Comparison of ENCODE assay signal across 2 cellular contexts in the genomic region with DNA sequence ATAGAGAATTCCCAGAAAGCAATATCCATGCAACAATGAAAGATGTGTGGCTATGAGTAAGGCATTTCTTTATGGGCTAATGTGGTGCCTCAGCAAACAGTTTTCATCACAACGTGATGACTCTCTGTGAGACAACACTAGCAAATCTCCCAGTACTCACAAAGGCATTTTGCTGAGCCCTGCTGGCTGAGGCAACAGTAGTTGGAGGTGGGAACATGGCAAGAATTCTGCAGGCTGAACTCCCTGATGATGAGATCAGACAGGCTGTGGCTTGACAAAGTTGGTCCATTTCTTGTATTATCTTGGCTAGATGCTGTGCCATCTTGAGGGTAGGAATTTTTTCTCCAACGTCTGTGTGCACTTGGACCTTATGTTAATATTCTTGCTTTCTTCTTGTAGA.
TF ChIP-seq lines count a peak whose summit lies in the region.

No MANE protein-coding gene starts in this region.

TF ChIP-seq in H1, 55 proteins besides CTCF, POLR2A, EP300 and RAD21:
- TF ChIP-seq NANOG (IDR thresholded peaks at IDR 0.05; ENCODE audit: insufficient read depth, low read depth, low read length, poor library complexity, severe bottlenecking) (no peak), SRF (IDR thresholded peaks at IDR 0.05; ENCODE audit: low read depth, low read length) (no peak), BRCA1 (IDR thresholded peaks at IDR 0.05; ENCODE audit: low read depth, low read length) (no peak), CHD1 (IDR thresholded peaks at IDR 0.05; ENCODE audit: low read depth, low read length) (no peak), CBX5 (IDR thresholded peaks at IDR 0.05; ENCODE audit: low read depth, low read length) (no peak), BACH1 (IDR thresholded peaks at IDR 0.05; ENCODE audit: low read length) (no peak), CHD2 (IDR thresholded peaks at IDR 0.05; ENCODE audit: low read length) (no peak), TCF12 (IDR thresholded peaks at IDR 0.05; ENCODE audit: low read depth, low read length) (no peak)
- TF ChIP-seq, protein P1, sequence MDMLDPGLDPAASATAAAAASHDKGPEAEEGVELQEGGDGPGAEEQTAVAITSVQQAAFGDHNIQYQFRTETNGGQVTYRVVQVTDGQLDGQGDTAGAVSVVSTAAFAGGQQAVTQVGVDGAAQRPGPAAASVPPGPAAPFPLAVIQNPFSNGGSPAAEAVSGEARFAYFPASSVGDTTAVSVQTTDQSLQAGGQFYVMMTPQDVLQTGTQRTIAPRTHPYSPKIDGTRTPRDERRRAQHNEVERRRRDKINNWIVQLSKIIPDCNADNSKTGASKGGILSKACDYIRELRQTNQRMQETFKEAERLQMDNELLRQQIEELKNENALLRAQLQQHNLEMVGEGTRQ (IDR thresholded peaks at IDR 0.05; ENCODE audit: low read length): no peak

TF ChIP-seq in HepG2, 621 proteins besides CTCF, POLR2A, EP300 and RAD21:
- TF ChIP-seq RBM22 (optimal IDR thresholded peaks at IDR 0.05; ENCODE audit: low read length) (peak; percentile 83), DPF2 (CRISPR knock-in tag; IDR thresholded peaks at IDR 0.05; ENCODE audit: borderline replicate concordance, low read depth) (no peak), RBFOX2 (IDR thresholded peaks at IDR 0.05; ENCODE audit: low read depth, low read length) (peak; percentile 22; the same call in 1 of the 2 replicates), ZNF777 (CRISPR knock-in tag; IDR thresholded peaks at IDR 0.05) (no peak), DNMT1 (CRISPR knock-in tag; IDR thresholded peaks at IDR 0.05) (no peak)
- TF ChIP-seq, protein P2, sequence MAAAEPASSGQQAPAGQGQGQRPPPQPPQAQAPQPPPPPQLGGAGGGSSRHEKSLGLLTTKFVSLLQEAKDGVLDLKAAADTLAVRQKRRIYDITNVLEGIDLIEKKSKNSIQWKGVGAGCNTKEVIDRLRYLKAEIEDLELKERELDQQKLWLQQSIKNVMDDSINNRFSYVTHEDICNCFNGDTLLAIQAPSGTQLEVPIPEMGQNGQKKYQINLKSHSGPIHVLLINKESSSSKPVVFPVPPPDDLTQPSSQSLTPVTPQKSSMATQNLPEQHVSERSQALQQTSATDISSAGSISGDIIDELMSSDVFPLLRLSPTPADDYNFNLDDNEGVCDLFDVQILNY (CRISPR knock-in tag; conservative IDR thresholded peaks at IDR 0.05): no peak
- TF ChIP-seq, protein P3, sequence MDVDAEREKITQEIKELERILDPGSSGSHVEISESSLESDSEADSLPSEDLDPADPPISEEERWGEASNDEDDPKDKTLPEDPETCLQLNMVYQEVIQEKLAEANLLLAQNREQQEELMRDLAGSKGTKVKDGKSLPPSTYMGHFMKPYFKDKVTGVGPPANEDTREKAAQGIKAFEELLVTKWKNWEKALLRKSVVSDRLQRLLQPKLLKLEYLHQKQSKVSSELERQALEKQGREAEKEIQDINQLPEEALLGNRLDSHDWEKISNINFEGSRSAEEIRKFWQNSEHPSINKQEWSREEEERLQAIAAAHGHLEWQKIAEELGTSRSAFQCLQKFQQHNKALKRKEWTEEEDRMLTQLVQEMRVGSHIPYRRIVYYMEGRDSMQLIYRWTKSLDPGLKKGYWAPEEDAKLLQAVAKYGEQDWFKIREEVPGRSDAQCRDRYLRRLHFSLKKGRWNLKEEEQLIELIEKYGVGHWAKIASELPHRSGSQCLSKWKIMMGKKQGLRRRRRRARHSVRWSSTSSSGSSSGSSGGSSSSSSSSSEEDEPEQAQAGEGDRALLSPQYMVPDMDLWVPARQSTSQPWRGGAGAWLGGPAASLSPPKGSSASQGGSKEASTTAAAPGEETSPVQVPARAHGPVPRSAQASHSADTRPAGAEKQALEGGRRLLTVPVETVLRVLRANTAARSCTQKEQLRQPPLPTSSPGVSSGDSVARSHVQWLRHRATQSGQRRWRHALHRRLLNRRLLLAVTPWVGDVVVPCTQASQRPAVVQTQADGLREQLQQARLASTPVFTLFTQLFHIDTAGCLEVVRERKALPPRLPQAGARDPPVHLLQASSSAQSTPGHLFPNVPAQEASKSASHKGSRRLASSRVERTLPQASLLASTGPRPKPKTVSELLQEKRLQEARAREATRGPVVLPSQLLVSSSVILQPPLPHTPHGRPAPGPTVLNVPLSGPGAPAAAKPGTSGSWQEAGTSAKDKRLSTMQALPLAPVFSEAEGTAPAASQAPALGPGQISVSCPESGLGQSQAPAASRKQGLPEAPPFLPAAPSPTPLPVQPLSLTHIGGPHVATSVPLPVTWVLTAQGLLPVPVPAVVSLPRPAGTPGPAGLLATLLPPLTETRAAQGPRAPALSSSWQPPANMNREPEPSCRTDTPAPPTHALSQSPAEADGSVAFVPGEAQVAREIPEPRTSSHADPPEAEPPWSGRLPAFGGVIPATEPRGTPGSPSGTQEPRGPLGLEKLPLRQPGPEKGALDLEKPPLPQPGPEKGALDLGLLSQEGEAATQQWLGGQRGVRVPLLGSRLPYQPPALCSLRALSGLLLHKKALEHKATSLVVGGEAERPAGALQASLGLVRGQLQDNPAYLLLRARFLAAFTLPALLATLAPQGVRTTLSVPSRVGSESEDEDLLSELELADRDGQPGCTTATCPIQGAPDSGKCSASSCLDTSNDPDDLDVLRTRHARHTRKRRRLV (CRISPR knock-in tag; IDR thresholded peaks at IDR 0.05): no peak
